ENCODE assay signal across 14 cellular contexts in the genomic region with DNA sequence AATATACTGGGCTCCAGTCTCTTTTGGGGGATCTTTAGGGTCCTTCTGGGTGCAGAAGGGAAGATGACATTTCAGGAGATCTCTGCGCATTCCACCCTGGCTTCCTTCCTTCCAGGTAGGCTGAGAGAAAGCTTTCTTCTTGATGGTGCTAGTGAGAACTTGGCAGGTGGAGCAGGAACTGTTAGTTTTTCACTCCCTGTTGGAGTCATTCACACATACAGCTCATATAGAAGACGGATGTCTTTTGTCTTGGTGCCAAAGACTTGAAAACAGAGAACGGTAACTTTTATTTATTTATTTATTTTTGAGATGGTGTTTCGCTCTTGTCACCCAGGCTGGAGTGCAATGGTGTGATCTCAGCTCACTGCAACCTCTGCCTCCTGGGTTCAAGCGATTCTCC. TPM values are rescaled to one million over a fixed set of nuclear protein-coding genes. Genes with fewer than 3 reads are reported as not detected.
DNase-seq lines count a peak whose midpoint lies in the region; ATAC-seq and TF ChIP-seq lines count a peak whose summit lies in the region.
"Had no signal": no experiment of that assay in that cellular context is flagged by ENCODE, and none has a peak within 500 bp of the region (broad histone marks: within the 10 kb centered on the region; RNA-seq: fewer than 3 reads in every experiment).

No MANE protein-coding gene starts in this region.

- no peaks in the 10 kb centered on the region for H3K27me3 ChIP-seq in esophagus squamous epithelium
- no peaks in the 10 kb centered on the region for H3K27me3 ChIP-seq in stomach smooth muscle (ENCODE audit: control insufficient read depth in 1 of 2, insufficient read depth in 2 of 2, low read length in 2 of 2)

- no peak for TF ChIP-seq POLR2A in esophagus squamous epithelium (IDR thresholded peaks at IDR 0.05)

- peak; percentile 18 for DNase-seq in activated naive CD4-positive, alpha-beta T cell treated with anti-CD3 and anti-CD28 coated beads for 36 hours
- DNase-seq in activated naive CD4-positive, alpha-beta T cell treated with Interleukin-2 at 50 U/mL for 16 hours, result no peak
- no peak for DNase-seq in activated CD4-positive, alpha-beta memory T cell treated with anti-CD3 and anti-CD28 coated beads for 36 hours
- no peak for DNase-seq in esophagus squamous epithelium (lab: John Stamatoyannopoulos, UW)
- DNase-seq in retina, result no peak
- DNase-seq in NCI-H146 treated with DMSO at 0.1 percent for 48 hours (lab: John Stamatoyannopoulos, UW; ENCODE audit: unreplicated experiment), result no peak
- DNase-seq: aorta, endodermal cell, HCEC 1CT, NCI-H1436, NCI-H82 had no signal

- 34 to 65% methylated on average over 4 to 5 of the region's 5 CpGs for WGBS in esophagus squamous epithelium, 2 donors

- H3K9me3 ChIP-seq in esophagus squamous epithelium, result no peaks in the 10 kb centered on the region
- H3K9me3 ChIP-seq in stomach smooth muscle (ENCODE audit: control insufficient read depth in 2 of 2, low read length in 2 of 2), result no peaks in the 10 kb centered on the region

- H3K4me1 ChIP-seq in esophagus squamous epithelium (peaks cover 15 to 54% (median 26%) of the 10 kb centered on the region in 3 donors), stomach smooth muscle (ENCODE audit: control insufficient read depth, insufficient read depth, low read length) (no peaks in the 10 kb centered on the region)

- POLR2A ChIA-PET in activated CD4-positive, alpha-beta memory T cell treated with anti-CD3 and anti-CD28 coated beads for 36 hours (lab: Charles Lee), result interaction anchor here (1.2 to 2.8 kb wide), 4 partner anchors 11 to 55 kb away, joined by 4 to 17 read pairs (median 8); no protein-coding TSS in a partner anchor

- H3K36me3 Mint-ChIP-seq in activated naive CD4-positive, alpha-beta T cell treated with anti-CD3 and anti-CD28 coated beads for 36 hours (ENCODE audit: low read depth), result peaks cover 2% of the 10 kb centered on the region
- H3K36me3 Mint-ChIP-seq in activated CD4-positive, alpha-beta memory T cell treated with anti-CD3 and anti-CD28 coated beads for 36 hours, result peaks cover 4% of the 10 kb centered on the region

- H3K4me3 ChIP-seq in esophagus squamous epithelium (no peak overlapping the region), stomach smooth muscle (ENCODE audit: low read length in 2 of 2) (no peak overlapping the region)

- intact Hi-C loops in activated naive CD4-positive, alpha-beta T cell treated with anti-CD3 and anti-CD28 coated beads for 36 hours (cut with micrococcal nuclease), result loop anchor here (1.0 kb wide), 3 partner anchors 21 to 32 kb away; no protein-coding TSS in a partner anchor
- intact Hi-C loops in activated CD4-positive, alpha-beta memory T cell treated with anti-CD3 and anti-CD28 coated beads for 36 hours (cut with micrococcal nuclease), result loop anchor here (1.0 kb wide), 1 partner anchor 20 kb away; no protein-coding TSS in a partner anchor
- intact Hi-C loops in esophagus squamous epithelium (cut with DNase I), result no loop called here

- no peak overlapping the region for H3K9ac ChIP-seq in stomach smooth muscle (ENCODE audit: low read length in 2 of 2)

- CTCF ChIA-PET in activated naive CD4-positive, alpha-beta T cell treated with anti-CD3 and anti-CD28 coated beads for 36 hours (lab: Charles Lee), result interaction anchor here (0.6 to 2.3 kb wide), 8 partner anchors 13 to 148 kb away, joined by 3 to 9 read pairs (median 3); no protein-coding TSS in a partner anchor
- CTCF ChIA-PET in activated CD4-positive, alpha-beta memory T cell treated with anti-CD3 and anti-CD28 coated beads for 36 hours (lab: Charles Lee), result interaction anchor here (1.1 to 2.8 kb wide), 6 partner anchors 11 to 55 kb away, joined by 3 to 17 read pairs (median 4); no protein-coding TSS in a partner anchor

- H3K36me3 ChIP-seq in esophagus squamous epithelium (no peaks in the 10 kb centered on the region), stomach smooth muscle (ENCODE audit: control insufficient read depth in 2 of 2, insufficient read depth in 2 of 2, low read length in 2 of 2) (no peaks in the 10 kb centered on the region)

- peaks cover under 1% of the 10 kb centered on the region for H3K9me3 Mint-ChIP-seq in activated naive CD4-positive, alpha-beta T cell treated with anti-CD3 and anti-CD28 coated beads for 36 hours
- H3K9me3 Mint-ChIP-seq in activated CD4-positive, alpha-beta memory T cell treated with anti-CD3 and anti-CD28 coated beads for 36 hours, result no peaks in the 10 kb centered on the region

- peaks cover 85% of the 10 kb centered on the region for H3K4me1 Mint-ChIP-seq in activated naive CD4-positive, alpha-beta T cell treated with anti-CD3 and anti-CD28 coated beads for 36 hours (ENCODE audit: low read depth)
- peaks cover 69% of the 10 kb centered on the region for H3K4me1 Mint-ChIP-seq in activated CD4-positive, alpha-beta memory T cell treated with anti-CD3 and anti-CD28 coated beads for 36 hours (ENCODE audit: low read depth)
- H3K4me1 Mint-ChIP-seq: endodermal cell had no signal

- H3K27ac ChIP-seq in esophagus squamous epithelium (peak overlapping the region; percentile 74 to 89 (median 86)), stomach smooth muscle (ENCODE audit: low read length) (peak overlapping the region; percentile 24)

- no peak for ATAC-seq in GM21619 (IDR thresholded peaks at IDR 0.05; ENCODE audit: unreplicated experiment)
- ATAC-seq: HepG2 had no signal

- TF ChIP-seq CTCF in esophagus squamous epithelium (IDR thresholded peaks at IDR 0.05), result no peak

- H3K27ac Mint-ChIP-seq in activated naive CD4-positive, alpha-beta T cell treated with anti-CD3 and anti-CD28 coated beads for 36 hours, result peak overlapping the region; percentile 97
- H3K27ac Mint-ChIP-seq in activated CD4-positive, alpha-beta memory T cell treated with anti-CD3 and anti-CD28 coated beads for 36 hours, result peak overlapping the region; percentile 91
- H3K27ac Mint-ChIP-seq: endodermal cell had no signal

- H3K4me3 Mint-ChIP-seq in activated naive CD4-positive, alpha-beta T cell treated with anti-CD3 and anti-CD28 coated beads for 36 hours, result peak overlapping the region; percentile 44
- H3K4me3 Mint-ChIP-seq in activated CD4-positive, alpha-beta memory T cell treated with anti-CD3 and anti-CD28 coated beads for 36 hours, result no peak overlapping the region
- H3K4me3 Mint-ChIP-seq: endodermal cell had no signal

- no peaks in the 10 kb centered on the region for H3K27me3 Mint-ChIP-seq in activated naive CD4-positive, alpha-beta T cell treated with anti-CD3 and anti-CD28 coated beads for 36 hours (ENCODE audit: low read depth)
- H3K27me3 Mint-ChIP-seq in activated CD4-positive, alpha-beta memory T cell treated with anti-CD3 and anti-CD28 coated beads for 36 hours, result no peaks in the 10 kb centered on the region

RNA-seq across cellular contexts. Expression of gene PITPNC1, which starts 43.9 kb away (rescaled TPM):
- total RNA-seq in activated naive CD4-positive, alpha-beta T cell treated with anti-CD3 and anti-CD28 coated beads for 36 hours, result 10 to 100 TPM; 58.7 to 60.0 TPM
- 10 to 100 TPM; 35.7 to 37.3 TPM for total RNA-seq in activated CD4-positive, alpha-beta memory T cell treated with anti-CD3 and anti-CD28 coated beads for 36 hours
- total RNA-seq in esophagus squamous epithelium, result 10 to 100 TPM in 3 of 4 donors, 1 to 10 TPM in 1; 9.1 to 15.1 (median 13.3) TPM

RNA-seq across cellular contexts. Expression of gene PSMD12, which starts 54.6 kb away (rescaled TPM):
- 10 to 100 TPM; 67.8 to 70.7 TPM for total RNA-seq in activated naive CD4-positive, alpha-beta T cell treated with anti-CD3 and anti-CD28 coated beads for 36 hours
- 10 to 100 TPM; 94.0 to 98.6 TPM for total RNA-seq in activated CD4-positive, alpha-beta memory T cell treated with anti-CD3 and anti-CD28 coated beads for 36 hours
- 10 to 100 TPM; 15.9 to 38.1 (median 25.8) TPM for total RNA-seq in esophagus squamous epithelium
